ENCODE assay signal across 15 cellular contexts in genomic region chr2:226076529-226076928, GRCh38.
DNase-seq lines count a peak whose midpoint lies in the region; ATAC-seq lines count a peak whose summit lies in the region.
"Had no signal": no experiment of that assay in that cellular context is flagged by ENCODE, and none has a peak within 500 bp of the region (broad histone marks: within the 10 kb centered on the region; RNA-seq: fewer than 3 reads in every experiment).

No MANE protein-coding gene starts in this region.

- no peak overlapping the region for H3K4me2 ChIP-seq in mesenchymal stem cell (ENCODE audit: low read length, poor library complexity, severe bottlenecking)

- H3K36me3 ChIP-seq in ACC112 (ENCODE audit: insufficient read depth, low read length) = no peaks in the 10 kb centered on the region
- H3K36me3 ChIP-seq in mesenchymal stem cell (ENCODE audit: control insufficient read depth in 1 of 2, insufficient read depth in 2 of 2, low read depth in 1 of 2, low read length in 2 of 2) = no peaks in the 10 kb centered on the region

- H3K18ac ChIP-seq in mesenchymal stem cell (ENCODE audit: low read depth in 1 of 2, low read length in 2 of 2) = no peak overlapping the region

- H3K27me3 ChIP-seq in ACC112 (ENCODE audit: insufficient read depth, low read length) (no peaks in the 10 kb centered on the region), mesenchymal stem cell (ENCODE audit: control insufficient read depth in 1 of 2, insufficient read depth in 1 of 2, low read length in 2 of 2) (no peaks in the 10 kb centered on the region)

- no peak overlapping the region for H2BK5ac ChIP-seq in mesenchymal stem cell (ENCODE audit: low read depth, low read length, poor library complexity, severe bottlenecking)

- H3K9me3 ChIP-seq in mesenchymal stem cell (ENCODE audit: control insufficient read depth, low read length) = no peaks in the 10 kb centered on the region

- no peak overlapping the region for H3K4ac ChIP-seq in mesenchymal stem cell (ENCODE audit: low read depth in 1 of 2, low read length in 2 of 2)

- no peaks in the 10 kb centered on the region for H3K79me2 ChIP-seq in ACC112 (ENCODE audit: control insufficient read depth, insufficient read depth, low read length, unreplicated experiment)

- no peak overlapping the region for H4K91ac ChIP-seq in mesenchymal stem cell (ENCODE audit: low read length)

- H2BK12ac ChIP-seq in mesenchymal stem cell (ENCODE audit: low read length in 2 of 2) = no peak overlapping the region

- H2AK5ac ChIP-seq in mesenchymal stem cell (ENCODE audit: low read length, severe bottlenecking) = no peak overlapping the region

- no CpG with 5 or more reads among the region's 1 CpG for WGBS in mesenchymal stem cell

- no peak overlapping the region for H3K23ac ChIP-seq in mesenchymal stem cell (ENCODE audit: low read length in 2 of 2)

- no peak overlapping the region for H2BK15ac ChIP-seq in mesenchymal stem cell (ENCODE audit: low read depth, poor library complexity, severe bottlenecking)

- H3K27ac ChIP-seq in ACC112 (ENCODE audit: low read depth, low read length) = peak overlapping the region; percentile 7; the same call in 1 of the 2 replicates
- H3K27ac ChIP-seq in epithelial cell of prostate = peak overlapping the region; percentile 96
- H3K27ac ChIP-seq in mesenchymal stem cell (ENCODE audit: low read length, poor library complexity, severe bottlenecking) = no peak overlapping the region

- DNase-seq in LHCN-M2 (ENCODE audit: low read depth) = peak; percentile 10
- no peak for DNase-seq in epithelial cell of prostate (ENCODE audit: low read depth, low spot score)
- no peak for DNase-seq in mesenchymal stem cell
- DNase-seq in middle frontal gyrus (ENCODE audit: extremely low spot score, low spot score) = no peak
- DNase-seq in NAMALWA (ENCODE audit: low spot score) = no peak
- DNase-seq: 8988T; C1 segment of cervical spinal cord; Calu3; CD4-positive, alpha-beta T cell; DMS79; GOT3; H9 had no signal

- no peak overlapping the region for H2AFZ ChIP-seq in ACC112 (ENCODE audit: low read length, unreplicated experiment)
- H2AFZ ChIP-seq in mesenchymal stem cell (ENCODE audit: low read depth, low read length) = no peak overlapping the region

- H3K4me1 ChIP-seq in ACC112 (ENCODE audit: control insufficient read depth, insufficient read depth, low read length, unreplicated experiment) (peaks cover 51% of the 10 kb centered on the region), mesenchymal stem cell (ENCODE audit: control insufficient read depth, insufficient read depth, low read depth, low read length) (no peaks in the 10 kb centered on the region)

- H3K79me1 ChIP-seq in mesenchymal stem cell (replicated peaks; ENCODE audit: low read length, poor library complexity, severe bottlenecking) = no peaks in the 10 kb centered on the region

- no peak for ATAC-seq in HG02642 (IDR thresholded peaks at IDR 0.05; ENCODE audit: poor library complexity, unreplicated experiment)
- ATAC-seq: GM12878 had no signal

- no peak overlapping the region for H3K14ac ChIP-seq in mesenchymal stem cell (ENCODE audit: low read length in 2 of 2)

- H4K8ac ChIP-seq in mesenchymal stem cell (ENCODE audit: low read length) = no peak overlapping the region

- H3K9ac ChIP-seq in mesenchymal stem cell (ENCODE audit: low read length) = peak overlapping the region; percentile 23

- H2BK120ac ChIP-seq in mesenchymal stem cell (ENCODE audit: low read depth, low read length) = no peak overlapping the region

- H3K4me3 ChIP-seq in ACC112 (ENCODE audit: low read depth, low read length) (no peak overlapping the region), mesenchymal stem cell (ENCODE audit: insufficient read depth in 1 of 2, low read depth in 1 of 2, low read length in 2 of 2) (no peak overlapping the region)
- H3K4me3 ChIP-seq: GM12878 had no signal
